ENCODE assay signal across 10 cellular contexts in the genomic region with DNA sequence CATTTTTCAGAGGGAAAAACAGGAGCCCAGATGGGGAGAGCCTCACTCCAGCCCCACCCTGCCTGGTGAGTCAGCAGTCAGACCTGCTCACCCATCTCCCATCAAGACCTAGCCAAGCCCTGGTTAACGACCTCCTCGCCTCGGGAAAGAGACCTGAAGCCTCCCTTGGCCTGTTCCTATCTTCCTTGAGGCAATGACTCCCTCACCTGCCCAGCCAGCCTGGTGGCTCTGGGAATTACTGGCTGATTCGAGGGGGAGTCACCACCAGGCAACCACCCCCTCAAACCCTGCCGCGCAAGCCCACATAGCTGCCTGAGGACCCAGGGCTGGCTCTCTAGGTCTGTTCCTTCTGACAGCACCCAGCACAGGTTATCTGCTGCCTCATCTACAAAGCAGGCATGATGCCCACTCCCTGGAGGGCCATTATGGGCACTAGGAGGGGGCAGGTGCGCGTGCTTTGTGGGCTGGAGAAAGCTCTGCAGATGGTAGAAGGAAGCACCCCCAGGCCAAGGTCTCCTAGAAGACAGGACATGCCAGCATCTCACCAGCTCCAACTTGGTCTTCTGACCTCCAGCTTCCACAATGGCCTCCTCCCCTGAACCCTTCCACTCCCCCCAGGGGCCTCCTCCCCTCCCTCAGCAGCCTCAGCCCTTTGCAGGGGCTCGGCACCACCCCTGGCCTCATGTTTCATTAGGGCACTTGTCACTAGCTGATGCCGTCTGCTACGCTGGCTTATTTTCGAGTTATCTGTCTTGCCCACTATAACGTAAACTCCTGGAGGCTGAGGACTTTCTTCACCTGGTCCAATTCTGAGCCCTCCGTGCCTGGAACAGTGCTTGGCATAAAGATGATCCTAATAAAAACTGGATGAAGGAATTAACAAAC. TPM values are rescaled to one million over a fixed set of nuclear protein-coding genes. Genes with fewer than 3 reads are reported as not detected.
DNase-seq lines count a peak whose midpoint lies in the region; ATAC-seq and TF ChIP-seq lines count a peak whose summit lies in the region.
"Had no signal": no experiment of that assay in that cellular context is flagged by ENCODE, and none has a peak within 500 bp of the region (broad histone marks: within the 10 kb centered on the region; RNA-seq: fewer than 3 reads in every experiment).

No MANE protein-coding gene starts in this region.

- no peaks in the 10 kb centered on the region for H3K9me3 ChIP-seq in vagina
- H3K9me3 ChIP-seq: psoas muscle had no signal

- peak overlapping the region; percentile 44 for H3K27ac ChIP-seq in vagina
- H3K27ac ChIP-seq: psoas muscle had no signal

- ATAC-seq in activated B cell treated with CpG ODN at 0.5 μM for 24 hours (ENCODE audit: low read depth) (no peak), GM19328 (IDR thresholded peaks at IDR 0.05; ENCODE audit: unreplicated experiment) (no peak)

- intact Hi-C loops in activated naive CD4-positive, alpha-beta T cell treated with anti-CD3 and anti-CD28 coated beads for 36 hours (cut with micrococcal nuclease) = no loop called here
- intact Hi-C loops in activated B cell treated with CpG ODN at 0.5 μM for 24 hours (cut with micrococcal nuclease) (no loop called here), vagina (cut with DNase I) (no loop called here)

- H3K36me3 ChIP-seq in vagina = peaks cover 0 to 80% of the 10 kb centered on the region in 2 donors

- no peak for TF ChIP-seq CTCF in activated B cell treated with CpG ODN at 0.5 μM for 24 hours (IDR thresholded peaks at IDR 0.05)
- TF ChIP-seq CTCF in vagina (IDR thresholded peaks at IDR 0.05) = no peak

- CTCF ChIA-PET in activated naive CD4-positive, alpha-beta T cell treated with anti-CD3 and anti-CD28 coated beads for 36 hours (lab: Charles Lee) = interaction anchor here (0.7 to 1.2 kb wide), 3 partner anchors 10 to 110 kb away, joined by 3 to 4 read pairs (median 3); a partner anchor contains a TSS
- CTCF ChIA-PET in activated B cell treated with CpG ODN at 0.5 μM for 24 hours (lab: Charles Lee) = no interaction called here

- no peaks in the 10 kb centered on the region for H3K27me3 ChIP-seq in vagina

- peaks cover 59% of the 10 kb centered on the region for H3K4me1 Mint-ChIP-seq in activated naive CD4-positive, alpha-beta T cell treated with anti-CD3 and anti-CD28 coated beads for 36 hours (ENCODE audit: low read depth)
- peaks cover 47% of the 10 kb centered on the region for H3K4me1 Mint-ChIP-seq in activated B cell treated with CpG ODN at 0.5 μM for 24 hours

- peaks cover 28% of the 10 kb centered on the region for H3K4me1 ChIP-seq in vagina
- H3K4me1 ChIP-seq: psoas muscle had no signal

- no peaks in the 10 kb centered on the region for H3K27me3 Mint-ChIP-seq in activated naive CD4-positive, alpha-beta T cell treated with anti-CD3 and anti-CD28 coated beads for 36 hours (ENCODE audit: low read depth)
- H3K27me3 Mint-ChIP-seq in activated B cell treated with CpG ODN at 0.5 μM for 24 hours = no peaks in the 10 kb centered on the region

- no peak overlapping the region for H3K4me3 ChIP-seq in vagina
- H3K4me3 ChIP-seq: psoas muscle had no signal

- no peak for DNase-seq in activated naive CD4-positive, alpha-beta T cell treated with anti-CD3 and anti-CD28 coated beads for 36 hours
- no peak for DNase-seq in activated naive CD4-positive, alpha-beta T cell (lab: John Stamatoyannopoulos, UW)
- DNase-seq in activated B cell treated with CpG ODN at 0.5 μM for 24 hours = no peak
- DNase-seq in glomerular visceral epithelial cell (ENCODE audit: extremely low spot score) = peak; percentile 58
- no peak for DNase-seq in vagina (ENCODE audit: extremely low spot score in 2 of 2)
- DNase-seq in retina = no peak
- DNase-seq in medulla oblongata (ENCODE audit: extremely low spot score) = no peak
- DNase-seq: NCI-H1436 treated with DMSO at 0.1 percent for 48 hours, psoas muscle had no signal

- H3K4me3 Mint-ChIP-seq in activated naive CD4-positive, alpha-beta T cell treated with anti-CD3 and anti-CD28 coated beads for 36 hours = no peak overlapping the region
- no peak overlapping the region for H3K4me3 Mint-ChIP-seq in activated B cell treated with CpG ODN at 0.5 μM for 24 hours

- POLR2A ChIA-PET in activated B cell treated with CpG ODN at 0.5 μM for 24 hours (lab: Charles Lee) = no interaction called here

- peaks cover 39% of the 10 kb centered on the region for H3K36me3 Mint-ChIP-seq in activated naive CD4-positive, alpha-beta T cell treated with anti-CD3 and anti-CD28 coated beads for 36 hours (ENCODE audit: low read depth)
- H3K36me3 Mint-ChIP-seq in activated B cell treated with CpG ODN at 0.5 μM for 24 hours (ENCODE audit: low read depth) = peaks cover 73% of the 10 kb centered on the region

- peak overlapping the region; percentile 60 for H3K27ac Mint-ChIP-seq in activated naive CD4-positive, alpha-beta T cell treated with anti-CD3 and anti-CD28 coated beads for 36 hours
- peak overlapping the region; percentile 35 for H3K27ac Mint-ChIP-seq in activated B cell treated with CpG ODN at 0.5 μM for 24 hours

- H3K9me3 Mint-ChIP-seq in activated naive CD4-positive, alpha-beta T cell treated with anti-CD3 and anti-CD28 coated beads for 36 hours = no peaks in the 10 kb centered on the region
- no peaks in the 10 kb centered on the region for H3K9me3 Mint-ChIP-seq in activated B cell treated with CpG ODN at 0.5 μM for 24 hours

- TF ChIP-seq POLR2A in vagina (IDR thresholded peaks at IDR 0.05) = no peak

RNA-seq across cellular contexts. Expression of a gene that starts 10.4 kb away (rescaled TPM):
- 10 to 100 TPM; 24.8 to 26.0 TPM for total RNA-seq in activated naive CD4-positive, alpha-beta T cell treated with anti-CD3 and anti-CD28 coated beads for 36 hours
- total RNA-seq in activated B cell treated with CpG ODN at 0.5 μM for 24 hours = 26.1 and 29.0 TPM in 2 replicates
- total RNA-seq in vagina = 25.3 TPM

RNA-seq across cellular contexts. Expression of a gene that starts 13.0 kb away (rescaled TPM):
- 10 to 100 TPM; 11.5 to 11.6 TPM for total RNA-seq in activated naive CD4-positive, alpha-beta T cell treated with anti-CD3 and anti-CD28 coated beads for 36 hours
- 19.6 and 22.7 TPM in 2 replicates for total RNA-seq in activated B cell treated with CpG ODN at 0.5 μM for 24 hours
- 6.1 TPM for total RNA-seq in vagina

RNA-seq across cellular contexts. Expression of a gene that starts 35.3 kb away (rescaled TPM):
- total RNA-seq in activated naive CD4-positive, alpha-beta T cell treated with anti-CD3 and anti-CD28 coated beads for 36 hours = 10 to 100 TPM; 31.1 to 33.8 TPM
- total RNA-seq in activated B cell treated with CpG ODN at 0.5 μM for 24 hours (38.2 and 38.6 TPM in 2 replicates), vagina (21.1 TPM)

RNA-seq across cellular contexts. Expression of a gene that starts 47.8 kb away (rescaled TPM):
- total RNA-seq in activated naive CD4-positive, alpha-beta T cell treated with anti-CD3 and anti-CD28 coated beads for 36 hours = 10 to 100 TPM; 52.4 to 55.6 TPM
- total RNA-seq in activated B cell treated with CpG ODN at 0.5 μM for 24 hours = 47.9 and 48.1 TPM in 2 replicates
- 44.7 TPM for total RNA-seq in vagina
